Comparison of ENCODE assay signal across 8 cellular contexts in the genomic region with DNA sequence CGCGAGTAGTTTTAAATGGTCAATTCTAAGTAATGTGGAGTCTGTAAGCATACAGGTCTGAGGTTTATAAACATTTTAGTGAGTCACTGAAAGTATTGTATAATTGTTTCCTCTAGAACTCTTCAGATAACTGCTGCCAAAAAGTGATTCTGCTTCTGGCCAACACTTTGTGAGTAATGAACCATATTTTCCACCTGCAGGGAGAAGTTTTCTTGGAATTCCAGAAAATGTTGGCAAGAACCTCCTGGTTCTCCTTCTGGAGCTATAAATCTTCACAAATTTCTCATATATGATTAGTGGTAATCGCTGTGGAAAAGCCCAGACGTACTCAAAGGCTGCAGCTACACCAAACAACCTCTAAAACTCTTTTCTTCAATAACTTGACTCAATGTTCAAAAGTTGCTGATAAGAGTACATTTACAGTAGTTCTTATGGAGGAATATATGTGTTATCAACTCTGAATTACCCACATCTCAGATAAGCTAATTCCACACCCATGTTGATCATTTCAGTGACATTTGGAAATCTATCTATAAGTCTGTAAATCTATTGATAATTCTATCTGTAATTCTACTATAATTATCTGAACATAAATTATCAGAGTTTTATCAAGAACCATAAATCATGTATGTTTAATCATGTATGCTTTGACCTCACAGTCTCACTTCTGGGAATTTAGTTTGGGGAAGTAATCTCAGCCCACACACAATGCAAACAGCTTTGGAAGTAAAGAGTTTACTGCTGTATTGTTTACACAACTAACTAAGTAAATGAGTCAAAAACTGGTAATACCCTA.
DNase-seq lines count a peak whose midpoint lies in the region; ATAC-seq and TF ChIP-seq lines count a peak whose summit lies in the region.

No MANE protein-coding gene starts in this region.

- H3K9me3 Mint-ChIP-seq in nephron = no peaks in the 10 kb centered on the region

- no peak for ATAC-seq in GM21529 (IDR thresholded peaks at IDR 0.05; ENCODE audit: unreplicated experiment)

- H3K27ac ChIP-seq in colonic mucosa = peak overlapping the region; percentile 67

- H3K27me3 Mint-ChIP-seq in nephron (ENCODE audit: low read depth) = no peaks in the 10 kb centered on the region

- H3K9me3 ChIP-seq in colonic mucosa = no peaks in the 10 kb centered on the region

- H3K36me3 Mint-ChIP-seq in nephron (ENCODE audit: low read depth) = peaks cover 32% of the 10 kb centered on the region

- DNase-seq in BJ (ENCODE audit: low read depth) = peak; percentile 62
- DNase-seq in MV-4-11 (lab: John Stamatoyannopoulos, UW) = peak; percentile 38
- DNase-seq in colonic mucosa = no peak
- no peak for DNase-seq in stimulated activated CD4-positive, alpha-beta T cell treated with anti-CD3 and anti-CD28 coated beads, Interleukin-2, amount 100 ng/mL, for 48 hours
- no peak for DNase-seq in NCI-H187 (lab: John Stamatoyannopoulos, UW)
- no peak for DNase-seq in stimulated activated CD4-positive, alpha-beta T cell treated with anti-CD3 and anti-CD28 coated beads, Interleukin-12 subunit alpha, Interleukin-12 subunit beta, amount 100 ng/mL, for 4 hours

- H3K4me1 Mint-ChIP-seq in nephron = peaks cover 34% of the 10 kb centered on the region

- H3K36me3 ChIP-seq in BJ (ENCODE audit: control insufficient read depth, insufficient read depth, low read length) (peaks cover 3% of the 10 kb centered on the region; the same call in 1 of the 2 replicates), colonic mucosa (no peaks in the 10 kb centered on the region)

- H3K4me1 ChIP-seq in colonic mucosa = peaks cover 15% of the 10 kb centered on the region

- intact Hi-C loops in colonic mucosa (cut with DNase I) = no loop called here

- POLR2A ChIA-PET in BJ (lab: Charles Lee) = no interaction called here

- H3K27ac Mint-ChIP-seq in nephron = peak overlapping the region; percentile 31 to 73 (median 45)

- no peak overlapping the region for H3K4me3 Mint-ChIP-seq in nephron

- no peaks in the 10 kb centered on the region for H3K27me3 ChIP-seq in BJ (ENCODE audit: control insufficient read depth, insufficient read depth, low read length)
- no peaks in the 10 kb centered on the region for H3K27me3 ChIP-seq in colonic mucosa

- TF ChIP-seq CTCF in BJ (IDR thresholded peaks at IDR 0.05; ENCODE audit: insufficient read depth, low read depth, low read length) (no peak), colonic mucosa (IDR thresholded peaks at IDR 0.05) (no peak), nephron (IDR thresholded peaks at IDR 0.05; ENCODE audit: unreplicated experiment in 3 of 3) (no peak)

- no peak overlapping the region for H3K9ac ChIP-seq in colonic mucosa (ENCODE audit: low read depth in 2 of 2, low read length in 2 of 2)

- no peak overlapping the region for H3K4me3 ChIP-seq in BJ (ENCODE audit: low read depth, low read length)
- no peak overlapping the region for H3K4me3 ChIP-seq in colonic mucosa

- CTCF ChIA-PET in BJ (lab: Yijun Ruan, JAX) = interaction anchor here (0.5 to 0.7 kb wide), 2 partner anchors 8 to 76 kb away, joined by 3 read pairs; no protein-coding TSS in a partner anchor

Comparison
In these comparisons a context has a peak if more than half of its experiments do, and no peak if none do; other contexts are left out.
1. DNase-seq: peak in BJ (single experiment) and MV-4-11 (single experiment); none in colonic mucosa (single experiment), stimulated activated CD4-positive, alpha-beta T cell treated with anti-CD3 and anti-CD28 coated beads, Interleukin-2, amount 100 ng/mL, for 48 hours (0 of 2), NCI-H187 (0 of 2) and stimulated activated CD4-positive, alpha-beta T cell treated with anti-CD3 and anti-CD28 coated beads, Interleukin-12 subunit alpha, Interleukin-12 subunit beta, amount 100 ng/mL, for 4 hours (single experiment).